8 cellular contexts compared by ENCODE assay signal in the genomic region with DNA sequence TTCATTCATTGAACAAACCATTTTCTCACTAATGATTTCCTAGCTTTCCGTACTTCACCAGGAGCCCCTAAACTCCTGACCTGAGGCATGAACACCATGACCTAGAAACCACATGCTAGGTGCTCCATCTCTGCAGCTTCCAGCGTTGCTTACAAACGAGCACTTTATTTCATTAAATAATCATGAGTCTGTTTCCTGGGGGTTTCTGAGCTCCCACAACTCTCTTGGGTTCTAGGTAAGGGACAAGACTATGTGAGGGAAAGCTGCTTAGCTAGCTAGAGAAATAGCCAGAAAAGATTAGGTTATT. TPM values are rescaled to one million over a fixed set of nuclear protein-coding genes. Genes with fewer than 3 reads are reported as not detected.
A peak's percentile ranks its signal among the peaks of the same experiment; 100 is the strongest.
DNase-seq lines count a peak whose midpoint lies in the region; ATAC-seq and TF ChIP-seq lines count a peak whose summit lies in the region.

No MANE protein-coding gene starts in this region.

- H3K27ac Mint-ChIP-seq in activated naive CD4-positive, alpha-beta T cell treated with anti-CD3 and anti-CD28 coated beads, Interleukin-2, amount 50 U/mL, for 24 hours: peak overlapping the region; percentile 94

- 24 to 52% methylated on average over 3 of the region's 3 CpGs for WGBS in lung, 2 donors

- no peak for ATAC-seq in lung (ENCODE audit: insufficient read depth, low FRiP score)
- no peak for ATAC-seq in upper lobe of right lung

- H3K27ac ChIP-seq in lung (ENCODE audit: low read depth in 1 of 2, low read length in 1 of 2) (peak overlapping the region in 1 of 2 donors; percentile 96), upper lobe of right lung (peak overlapping the region; percentile 91)

- H3K36me3 Mint-ChIP-seq in activated naive CD4-positive, alpha-beta T cell treated with anti-CD3 and anti-CD28 coated beads, Interleukin-2, amount 50 U/mL, for 24 hours: peaks cover 4% of the 10 kb centered on the region

- in situ Hi-C loops in astrocyte of the spinal cord (cut with HindIII; ENCODE audit: low sequenced_read_pairs): no loop called here

- DNase-seq in activated naive CD4-positive, alpha-beta T cell treated with anti-CD3 and anti-CD28 coated beads, Interleukin-2, amount 50 U/mL, for 16 hours: no peak
- DNase-seq in astrocyte of the spinal cord (ENCODE audit: low read depth, low spot score) (no peak), lung (ENCODE audit: low spot score) (no peak), upper lobe of right lung (no peak), NCI-H510A (lab: John Stamatoyannopoulos, UW) (no peak), NCI-H146 (lab: John Stamatoyannopoulos, UW) (no peak), NCI-H748 (lab: John Stamatoyannopoulos, UW; ENCODE audit: unreplicated experiment) (no peak)

- no peaks in the 10 kb centered on the region for H3K9me3 Mint-ChIP-seq in activated naive CD4-positive, alpha-beta T cell treated with anti-CD3 and anti-CD28 coated beads, Interleukin-2, amount 50 U/mL, for 24 hours

- H3K27me3 ChIP-seq in lung (ENCODE audit: control insufficient read depth, insufficient read depth) (no peaks in the 10 kb centered on the region), upper lobe of right lung (no peaks in the 10 kb centered on the region)

- intact Hi-C loops in upper lobe of right lung (cut with DNase I): loop anchor here (5.0 kb wide), 1 partner anchor 109 kb away; a partner anchor contains a TSS

- H3K36me3 ChIP-seq in lung (ENCODE audit: control insufficient read depth in 2 of 2, insufficient read depth in 2 of 2, low read length in 2 of 2): no peaks in the 10 kb centered on the region
- H3K36me3 ChIP-seq in upper lobe of right lung: no peaks in the 10 kb centered on the region

- no peak for TF ChIP-seq CTCF in astrocyte of the spinal cord (IDR thresholded peaks at IDR 0.05; ENCODE audit: low read depth, low read length)
- TF ChIP-seq CTCF in lung (IDR thresholded peaks at IDR 0.05; ENCODE audit: control extremely low read depth, extremely low read depth): no peak
- no peak for TF ChIP-seq CTCF in upper lobe of right lung (IDR thresholded peaks at IDR 0.05)

- peak overlapping the region; percentile 97 for H3K4me3 Mint-ChIP-seq in activated naive CD4-positive, alpha-beta T cell treated with anti-CD3 and anti-CD28 coated beads, Interleukin-2, amount 50 U/mL, for 24 hours

- H3K4me3 ChIP-seq in astrocyte of the spinal cord (ENCODE audit: low read depth, low read length): peak overlapping the region; percentile 83
- H3K4me3 ChIP-seq in lung: peak overlapping the region; percentile 79
- H3K4me3 ChIP-seq in upper lobe of right lung: peak overlapping the region; percentile 89

- H3K4me1 ChIP-seq in lung (ENCODE audit: control insufficient read depth in 2 of 2, insufficient read depth in 2 of 2, low read length in 2 of 2): peaks cover 8 to 20% of the 10 kb centered on the region in 2 donors
- peaks cover 43% of the 10 kb centered on the region for H3K4me1 ChIP-seq in upper lobe of right lung

- H3K27me3 Mint-ChIP-seq in activated naive CD4-positive, alpha-beta T cell treated with anti-CD3 and anti-CD28 coated beads, Interleukin-2, amount 50 U/mL, for 24 hours: no peaks in the 10 kb centered on the region

- H3K4me1 Mint-ChIP-seq in activated naive CD4-positive, alpha-beta T cell treated with anti-CD3 and anti-CD28 coated beads, Interleukin-2, amount 50 U/mL, for 24 hours: peaks cover 69% of the 10 kb centered on the region

- H3K9me3 ChIP-seq in lung (ENCODE audit: control insufficient read depth in 2 of 2, insufficient read depth in 1 of 2, low read length in 1 of 2) (no peaks in the 10 kb centered on the region), upper lobe of right lung (no peaks in the 10 kb centered on the region)

RNA-seq across cellular contexts. Expression of a gene that starts 1.3 kb away (rescaled TPM):
- 10 to 100 TPM; 27.8 to 64.7 TPM for total RNA-seq in lung
- polyA plus RNA-seq in lung: 10 to 100 TPM; 19.0 to 57.6 TPM
- total RNA-seq in upper lobe of right lung: 44.5 TPM

RNA-seq across cellular contexts. Expression of a gene that starts 31.5 kb away (rescaled TPM):
- 10 to 100 TPM in 1 of 2 donors, 1 to 10 TPM in 1; 5.2 to 10.9 TPM for total RNA-seq in lung
- polyA plus RNA-seq in lung: 1 to 10 TPM; 5.5 to 6.8 TPM
- total RNA-seq in upper lobe of right lung: 4.6 TPM
